Comparison of ENCODE assay signal across 25 cellular contexts in genomic region chr13:112956516-112957294, GRCh38. TPM values are rescaled to one million over a fixed set of nuclear protein-coding genes. Genes with fewer than 3 reads are reported as not detected.
A peak's percentile ranks its signal among the peaks of the same experiment; 100 is the strongest.
DNase-seq lines count a peak whose midpoint lies in the region; ATAC-seq and TF ChIP-seq lines count a peak whose summit lies in the region.
"Had no signal": no experiment of that assay in that cellular context is flagged by ENCODE, and none has a peak within 500 bp of the region (broad histone marks: within the 10 kb centered on the region; RNA-seq: fewer than 3 reads in every experiment).

No MANE protein-coding gene starts in this region.

- no peak overlapping the region for H3K27ac Mint-ChIP-seq in osteocyte (ENCODE audit: unreplicated experiment)
- H3K27ac Mint-ChIP-seq: CD4-positive, alpha-beta T cell; naive thymus-derived CD8-positive, alpha-beta T cell; stimulated activated memory B cell treated with anti-CD40 and anti-IgM and Interleukin-4, amounts not matched to agents 10 μg/mL and 1 μg/mL and 100 μg/mL, for 72 hours had no signal

- H3K4me1 ChIP-seq in HEK293 (ENCODE audit: control insufficient read depth, insufficient read depth, low read length), result no peaks in the 10 kb centered on the region
- peaks cover 4% of the 10 kb centered on the region for H3K4me1 ChIP-seq in upper lobe of right lung
- H3K4me1 ChIP-seq: prostate gland had no signal

- no peaks in the 10 kb centered on the region for H3K36me3 ChIP-seq in HEK293 (ENCODE audit: control insufficient read depth in 2 of 2, insufficient read depth in 1 of 2, low read length in 2 of 2)
- no peaks in the 10 kb centered on the region for H3K36me3 ChIP-seq in upper lobe of right lung
- H3K36me3 ChIP-seq: prostate gland, thyroid gland had no signal

- TF ChIP-seq CTCF in HEK293 (tag by site-specific recombination; IDR thresholded peaks at IDR 0.05) (no peak), osteocyte (IDR thresholded peaks at IDR 0.05) (no peak), upper lobe of right lung (IDR thresholded peaks at IDR 0.05) (no peak), GM20000 (IDR thresholded peaks at IDR 0.05; ENCODE audit: extremely low read depth, missing control alignments) (no peak)

- no peak overlapping the region for H3K4me3 ChIP-seq in HEK293 (ENCODE audit: low read depth, low read length)
- no peak overlapping the region for H3K4me3 ChIP-seq in upper lobe of right lung
- H3K4me3 ChIP-seq: GM23248, hepatocyte, prostate gland, thyroid gland had no signal

- H3K4me3 Mint-ChIP-seq in osteocyte (ENCODE audit: unreplicated experiment), result no peak overlapping the region
- H3K4me3 Mint-ChIP-seq: CD4-positive, alpha-beta T cell; naive thymus-derived CD8-positive, alpha-beta T cell; stimulated activated memory B cell treated with anti-CD40 and anti-IgM and Interleukin-4, amounts not matched to agents 10 μg/mL and 1 μg/mL and 100 μg/mL, for 72 hours had no signal

- H3K9me3 Mint-ChIP-seq in osteocyte (ENCODE audit: unreplicated experiment), result no peaks in the 10 kb centered on the region
- H3K9me3 Mint-ChIP-seq: CD4-positive, alpha-beta T cell; naive thymus-derived CD8-positive, alpha-beta T cell; stimulated activated memory B cell treated with anti-CD40 and anti-IgM and Interleukin-4, amounts not matched to agents 10 μg/mL and 1 μg/mL and 100 μg/mL, for 72 hours had no signal

- H3K36me3 Mint-ChIP-seq in osteocyte (ENCODE audit: unreplicated experiment), result no peaks in the 10 kb centered on the region
- H3K36me3 Mint-ChIP-seq: naive thymus-derived CD8-positive, alpha-beta T cell; stimulated activated memory B cell treated with anti-CD40 and anti-IgM and Interleukin-4, amounts not matched to agents 10 μg/mL and 1 μg/mL and 100 μg/mL, for 72 hours had no signal

- DNase-seq in RPMI8226, result peak; percentile 28
- peak; percentile 9 for DNase-seq in fibroblast of peridontal ligament (ENCODE audit: extremely low read depth)
- DNase-seq in retina, result peak; percentile 83
- no peak for DNase-seq in osteocyte (ENCODE audit: extremely low spot score, unreplicated experiment)
- no peak for DNase-seq in upper lobe of right lung
- DNase-seq in GM20000 (ENCODE audit: low spot score), result no peak
- DNase-seq: activated CD4-positive, alpha-beta T cell treated with anti-CD3 and anti-CD28 coated beads for 48 hours; activated gamma-delta T cell treated with Interleukin-2 at 50 U/mL for 16 hours; amygdala; CD4-positive, alpha-beta T cell; cerebellar nuclear complex; GM23248; mammary epithelial cell; NCI-H1694; NCI-H524 treated with DMSO at 0.1 percent for 48 hours; stimulated activated CD4-positive, alpha-beta T cell treated with anti-CD3 and anti-CD28 coated beads, Interleukin-12 subunit alpha, Interleukin-12 subunit beta, amount 100 ng/mL, for 4 hours; SW 1271; thyroid gland had no signal

- ATAC-seq in HG03342 (IDR thresholded peaks at IDR 0.05; ENCODE audit: unreplicated experiment) (no peak), upper lobe of right lung (no peak)
- ATAC-seq: naive thymus-derived CD8-positive, alpha-beta T cell; stimulated activated memory B cell treated with anti-CD40 and anti-IgM and Interleukin-4, amounts not matched to agents 10 μg/mL and 1 μg/mL and 100 μg/mL, for 72 hours had no signal

- H3K9me3 ChIP-seq in HEK293 (ENCODE audit: control insufficient read depth, insufficient read depth, low read depth, low read length) (no peaks in the 10 kb centered on the region), upper lobe of right lung (no peaks in the 10 kb centered on the region)
- H3K9me3 ChIP-seq: prostate gland, thyroid gland had no signal

- peaks cover 55% of the 10 kb centered on the region for H3K27me3 Mint-ChIP-seq in osteocyte (ENCODE audit: unreplicated experiment)
- H3K27me3 Mint-ChIP-seq: stimulated activated memory B cell treated with anti-CD40 and anti-IgM and Interleukin-4, amounts not matched to agents 10 μg/mL and 1 μg/mL and 100 μg/mL, for 72 hours had no signal

- H3K4me1 Mint-ChIP-seq in osteocyte (ENCODE audit: unreplicated experiment), result peaks cover 11% of the 10 kb centered on the region
- H3K4me1 Mint-ChIP-seq: naive thymus-derived CD8-positive, alpha-beta T cell; stimulated activated memory B cell treated with anti-CD40 and anti-IgM and Interleukin-4, amounts not matched to agents 10 μg/mL and 1 μg/mL and 100 μg/mL, for 72 hours had no signal

- intact Hi-C loops in upper lobe of right lung (cut with DNase I), result no loop called here

- H3K27ac ChIP-seq in HEK293 (ENCODE audit: extremely low read depth, low read depth, low read length) (no peak overlapping the region), upper lobe of right lung (no peak overlapping the region)
- H3K27ac ChIP-seq: GM23248, hepatocyte, prostate gland, thyroid gland had no signal

- POLR2A ChIA-PET in HEK293 (lab: Yijun Ruan, JAX), result no interaction called here

- CTCF ChIA-PET in HEK293 (lab: Yijun Ruan, JAX), result no interaction called here

- no peaks in the 10 kb centered on the region for H3K27me3 ChIP-seq in upper lobe of right lung
- H3K27me3 ChIP-seq: hepatocyte, thyroid gland had no signal

TF ChIP-seq in HEK293, 187 proteins besides CTCF, POLR2A, EP300 and RAD21:
- TF ChIP-seq ZIC2 (tag by site-specific recombination; IDR thresholded peaks at IDR 0.05), result peak; percentile 37; the same call in 1 of the 2 replicates
- no peak for TF ChIP-seq ZNF24 (tag by site-specific recombination; IDR thresholded peaks at IDR 0.05)
- TF ChIP-seq PRDM10 (tag by site-specific recombination; IDR thresholded peaks at IDR 0.05), result peak; percentile 78
- TF ChIP-seq KLF17 (tag by site-specific recombination; IDR thresholded peaks at IDR 0.05), result no peak
- TF ChIP-seq ZNF76 (tag by site-specific recombination; IDR thresholded peaks at IDR 0.05; ENCODE audit: borderline replicate concordance, low read depth), result no peak
- TF ChIP-seq ZNF138 (tag by site-specific recombination; IDR thresholded peaks at IDR 0.05; ENCODE audit: borderline replicate concordance), result no peak
- no peak for TF ChIP-seq ZNF561 (tag by site-specific recombination; IDR thresholded peaks at IDR 0.05; ENCODE audit: borderline replicate concordance)

RNA-seq across cellular contexts. Expression of gene MCF2L, which starts 12.3 kb away (rescaled TPM):
- total RNA-seq in osteocyte (4.3 and 5.6 TPM in 2 replicates), upper lobe of right lung (69.7 TPM)
- total RNA-seq: GM23248, MCF 10A had no signal

Comparison
In these comparisons a context has a peak if more than half of its experiments do, and no peak if none do; other contexts are left out.
1. DNase-seq: peak in RPMI8226 (single experiment), fibroblast of peridontal ligament (single experiment) and retina (single experiment); none in osteocyte (single experiment), upper lobe of right lung (single experiment) and GM20000 (single experiment).
2. RNA of gene MCF2L, which starts 12.3 kb away (total RNA-seq): 69.7 TPM in upper lobe of right lung (single experiment); 4.3 to 5.6 TPM in osteocyte; every median in the first group is over 10 times any median in the second.